Comparison of ENCODE assay signal across 7 cellular contexts in the genomic region with DNA sequence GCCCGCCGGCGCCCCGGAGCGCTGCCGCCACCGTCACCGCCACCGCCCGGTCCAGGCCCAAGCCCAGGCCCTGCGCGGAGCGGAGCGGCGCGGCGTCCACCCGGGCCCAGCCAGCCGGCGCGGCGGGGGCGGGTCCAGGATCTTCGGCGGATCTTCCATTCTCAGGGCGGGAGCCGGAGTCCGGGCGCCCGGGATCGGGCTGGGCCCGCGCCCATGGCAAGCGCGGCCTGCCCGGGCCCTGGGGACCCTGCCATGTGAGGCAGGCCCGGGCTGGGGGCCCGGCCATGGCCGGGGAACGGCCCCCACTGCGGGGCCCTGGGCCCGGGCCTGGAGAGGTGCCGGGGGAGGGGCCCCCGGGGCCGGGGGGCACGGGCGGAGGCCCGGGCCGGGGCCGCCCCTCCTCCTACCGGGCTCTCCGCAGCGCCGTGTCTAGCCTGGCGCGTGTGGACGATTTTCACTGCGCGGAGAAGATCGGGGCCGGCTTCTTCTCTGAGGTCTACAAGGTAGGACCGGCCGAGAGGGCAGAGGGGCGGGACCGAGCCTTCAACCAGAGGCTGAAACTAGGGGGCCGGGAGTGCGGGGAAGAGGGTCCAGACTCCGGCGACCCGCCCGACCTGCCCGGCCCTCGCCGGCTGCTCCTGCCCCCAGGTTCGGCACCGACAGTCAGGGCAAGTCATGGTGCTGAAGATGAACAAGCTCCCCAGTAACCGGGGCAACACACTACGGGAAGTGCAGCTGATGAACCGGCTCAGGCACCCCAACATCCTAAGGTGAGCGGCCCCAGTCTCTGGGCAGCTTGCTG. TPM values are rescaled to one million over a fixed set of nuclear protein-coding genes. Genes with fewer than 3 reads are reported as not detected.
DNase-seq lines count a peak whose midpoint lies in the region; ATAC-seq and TF ChIP-seq lines count a peak whose summit lies in the region.

No MANE protein-coding gene starts in this region.

- ATAC-seq in GM23338 = peak; percentile 1; the same call in 2 of the 3 replicates

- H3K4me3 ChIP-seq in GM23338 (peak overlapping the region; percentile 91), MG63 (peak overlapping the region; percentile 80), left ventricle myocardium inferior (peak overlapping the region; percentile 82), retinal pigment epithelial cell (ENCODE audit: low read length) (peak overlapping the region; percentile 85)

- H3K4me1 Mint-ChIP-seq in GM23338 = peaks cover 3% of the 10 kb centered on the region; the same call in 2 of the 3 replicates
- peaks cover 41% of the 10 kb centered on the region for H3K4me1 Mint-ChIP-seq in activated naive CD4-positive, alpha-beta T cell treated with anti-CD3 and anti-CD28 coated beads, Interleukin-2, amount 10 ng/mL, durations not matched to agents 7 days and 5 days

- H3K36me3 ChIP-seq in GM23338 (ENCODE audit: insufficient read depth) = no peaks in the 10 kb centered on the region
- peaks cover 46% of the 10 kb centered on the region for H3K36me3 ChIP-seq in MG63
- H3K36me3 ChIP-seq in left ventricle myocardium inferior = peaks cover 24% of the 10 kb centered on the region

- intact Hi-C loops in left ventricle myocardium inferior (cut with micrococcal nuclease) = no loop called here

- H3K9me3 ChIP-seq in MG63 = no peaks in the 10 kb centered on the region
- H3K9me3 ChIP-seq in left ventricle myocardium inferior (replicated peaks) = no peaks in the 10 kb centered on the region

- peaks cover 13% of the 10 kb centered on the region; the same call in 1 of the 2 replicates for H3F3A ChIP-seq in GM23338 (replicated peaks; ENCODE audit: low read depth)

- H2AFZ ChIP-seq in GM23338 = peak overlapping the region; percentile 72

- in situ Hi-C loops in GM13977 (cut with MboI; ENCODE audit: low pct_unique_long_range_greater_than_20kb, low sequenced_read_pairs, unreplicated experiment) = no loop called here

- H3K4me1 ChIP-seq in GM23338 (ENCODE audit: insufficient read depth) = peaks cover 12% of the 10 kb centered on the region
- peaks cover 36% of the 10 kb centered on the region for H3K4me1 ChIP-seq in left ventricle myocardium inferior

- no peaks in the 10 kb centered on the region; the same call in none of the 2 replicates for H4K20me1 ChIP-seq in GM23338 (replicated peaks; ENCODE audit: insufficient read depth)

- H3K79me2 ChIP-seq in GM23338 (replicated peaks; ENCODE audit: insufficient read depth) = peaks cover 4% of the 10 kb centered on the region; the same call in 1 of the 2 replicates

- peaks cover 7% of the 10 kb centered on the region for H3K27me3 Mint-ChIP-seq in GM23338 (ENCODE audit: insufficient read depth, low read depth, poor library complexity)
- no peaks in the 10 kb centered on the region for H3K27me3 Mint-ChIP-seq in activated naive CD4-positive, alpha-beta T cell treated with anti-CD3 and anti-CD28 coated beads, Interleukin-2, amount 10 ng/mL, durations not matched to agents 7 days and 5 days

- H3K27ac ChIP-seq in GM23338 (ENCODE audit: low read depth) (no peak overlapping the region), left ventricle myocardium inferior (replicated peaks) (peak overlapping the region; percentile 98)

- H3K27me3 ChIP-seq in GM23338 (ENCODE audit: insufficient read depth) (no peaks in the 10 kb centered on the region), MG63 (no peaks in the 10 kb centered on the region), left ventricle myocardium inferior (ENCODE audit: low read depth) (no peaks in the 10 kb centered on the region)

- peak overlapping the region; percentile 82 for H3K4me3 Mint-ChIP-seq in GM23338
- peak overlapping the region; percentile 79 for H3K4me3 Mint-ChIP-seq in activated naive CD4-positive, alpha-beta T cell treated with anti-CD3 and anti-CD28 coated beads, Interleukin-2, amount 10 ng/mL, durations not matched to agents 7 days and 5 days

- CTCF ChIA-PET in activated naive CD4-positive, alpha-beta T cell treated with anti-CD3 and anti-CD28 coated beads, Interleukin-2, amount 10 ng/mL, durations not matched to agents 7 days and 5 days (lab: Charles Lee) = interaction anchor here (0.6 to 2.6 kb wide), 2 partner anchors 9 to 90 kb away, joined by 4 to 11 read pairs; no protein-coding TSS in a partner anchor

- H3K36me3 Mint-ChIP-seq in GM23338 (ENCODE audit: low read depth) = peaks cover 10% of the 10 kb centered on the region
- peaks cover 21% of the 10 kb centered on the region for H3K36me3 Mint-ChIP-seq in activated naive CD4-positive, alpha-beta T cell treated with anti-CD3 and anti-CD28 coated beads, Interleukin-2, amount 10 ng/mL, durations not matched to agents 7 days and 5 days

- DNase-seq in GM13977 (ENCODE audit: low spot score) (peak; percentile 67), GM23338 (ENCODE audit: low spot score) (peak; percentile 52), MG63 (peak; percentile 57), left ventricle myocardium inferior (no peak), retinal pigment epithelial cell (ENCODE audit: low read depth) (no peak), NCI-H510A (lab: John Stamatoyannopoulos, UW) (no peak)
- peak; percentile 69 for DNase-seq in activated naive CD4-positive, alpha-beta T cell treated with anti-CD3 and anti-CD28 coated beads, Interleukin-2, amount 10 ng/mL, durations not matched to agents 7 days and 5 days

- TF ChIP-seq CTCF in GM13977 (IDR thresholded peaks at IDR 0.05; ENCODE audit: extremely low read depth, insufficient read depth, missing control alignments) (no peak), GM23338 (conservative IDR thresholded peaks at IDR 0.05; ENCODE audit: low read depth in 2 of 2) (no peak), left ventricle myocardium inferior (IDR thresholded peaks at IDR 0.05; ENCODE audit: borderline replicate concordance) (no peak), retinal pigment epithelial cell (conservative IDR thresholded peaks at IDR 0.05; ENCODE audit: low read depth, low read length) (no peak)

- H3K9me2 ChIP-seq in GM23338 (ENCODE audit: insufficient read depth) = no peaks in the 10 kb centered on the region

- peak overlapping the region; percentile 86 for H3K4me2 ChIP-seq in GM23338

- no peaks in the 10 kb centered on the region for H3K9me3 Mint-ChIP-seq in GM23338
- no peaks in the 10 kb centered on the region for H3K9me3 Mint-ChIP-seq in activated naive CD4-positive, alpha-beta T cell treated with anti-CD3 and anti-CD28 coated beads, Interleukin-2, amount 10 ng/mL, durations not matched to agents 7 days and 5 days

- H3K27ac Mint-ChIP-seq in GM23338 = no peak overlapping the region
- H3K27ac Mint-ChIP-seq in activated naive CD4-positive, alpha-beta T cell treated with anti-CD3 and anti-CD28 coated beads, Interleukin-2, amount 10 ng/mL, durations not matched to agents 7 days and 5 days = peak overlapping the region; percentile 58

TF ChIP-seq in GM23338, 12 proteins besides CTCF, POLR2A, EP300 and RAD21:
- TF ChIP-seq EZH2 (IDR thresholded peaks at IDR 0.05; ENCODE audit: low read depth, unreplicated experiment) (no peak), ZNF114 (CRISPR knock-in tag; IDR thresholded peaks at IDR 0.05) (no peak)

RNA-seq across cellular contexts. Expression of gene TESK1, which starts 0.5 kb away (rescaled TPM):
- 8.2 and 10.7 TPM in 2 replicates for total RNA-seq in GM23338 (2014; rRNA removed; shearing (Covaris generic))
- polyA plus RNA-seq in GM23338 (2016; fragmentation: Nextera tagmentation; extraction: Ambion mirVana) = 6.8 and 7.3 TPM in 2 replicates
- total RNA-seq in MG63 (2014; rRNA removed; shearing (Covaris generic); ENCODE audit: low replicate concordance) = 17.4 and 21.5 TPM in 2 replicates
- 25.4 TPM for total RNA-seq in left ventricle myocardium inferior

RNA-seq across cellular contexts. Expression of gene CD72, which starts 12.7 kb away (rescaled TPM):
- total RNA-seq in GM23338 (2014; rRNA removed; shearing (Covaris generic)) = 2.7 and 4.8 TPM in 2 replicates
- 4.6 and 4.7 TPM in 2 replicates for polyA plus RNA-seq in GM23338 (2016; fragmentation: Nextera tagmentation; extraction: Ambion mirVana)
- total RNA-seq in MG63 (2014; rRNA removed; shearing (Covaris generic); ENCODE audit: low replicate concordance) = 0.47 and 0.86 TPM in 2 replicates
- 0.63 TPM for total RNA-seq in left ventricle myocardium inferior

RNA-seq across cellular contexts. Expression of gene SIT1, which starts 45.2 kb away (rescaled TPM):
- 14.7 and 16.4 TPM in 2 replicates for total RNA-seq in GM23338 (2014; rRNA removed; shearing (Covaris generic))
- polyA plus RNA-seq in GM23338 (2016; fragmentation: Nextera tagmentation; extraction: Ambion mirVana) = 13.2 TPM in 2 replicates
- total RNA-seq in MG63 (2014; rRNA removed; shearing (Covaris generic); ENCODE audit: low replicate concordance) = 1.4 and 4.0 TPM in 2 replicates
- not detected for total RNA-seq in left ventricle myocardium inferior

RNA-seq across cellular contexts. Expression of gene RMRP, which starts 52.3 kb away (rescaled TPM):
- 8,626 and 33,360 TPM in 2 replicates for total RNA-seq in GM23338 (2014; rRNA removed; shearing (Covaris generic))
- 15.3 and 43.0 TPM in 2 replicates for polyA plus RNA-seq in GM23338 (2016; fragmentation: Nextera tagmentation; extraction: Ambion mirVana)
- 8,012 and 15,182 TPM in 2 replicates for total RNA-seq in MG63 (2014; rRNA removed; shearing (Covaris generic); ENCODE audit: low replicate concordance)
- total RNA-seq in left ventricle myocardium inferior = 15,093 TPM

RNA-seq across cellular contexts. Expression of gene CCDC107, which starts 52.6 kb away (rescaled TPM):
- 2.4 and 6.9 TPM in 2 replicates for total RNA-seq in GM23338 (2014; rRNA removed; shearing (Covaris generic))
- 18.4 and 20.8 TPM in 2 replicates for polyA plus RNA-seq in GM23338 (2016; fragmentation: Nextera tagmentation; extraction: Ambion mirVana)
- total RNA-seq in MG63 (2014; rRNA removed; shearing (Covaris generic); ENCODE audit: low replicate concordance) = 72.4 and 84.4 TPM in 2 replicates
- 44.3 TPM for total RNA-seq in left ventricle myocardium inferior

Comparison
In these comparisons a context has a peak if more than half of its experiments do, and no peak if none do; other contexts are left out.
1. DNase-seq: peak in GM13977 (single experiment), GM23338 (single experiment), MG63 (single experiment) and activated naive CD4-positive, alpha-beta T cell treated with anti-CD3 and anti-CD28 coated beads, Interleukin-2, amount 10 ng/mL, durations not matched to agents 7 days and 5 days (single experiment); none in left ventricle myocardium inferior (single experiment), retinal pigment epithelial cell (single experiment) and NCI-H510A (single experiment).
2. Peak in every context shown above with its lines, with median percentiles within 50 percentile points of each other: H3K4me3 ChIP-seq.